Comparison of ENCODE assay signal across 1 cellular context in the genomic region with DNA sequence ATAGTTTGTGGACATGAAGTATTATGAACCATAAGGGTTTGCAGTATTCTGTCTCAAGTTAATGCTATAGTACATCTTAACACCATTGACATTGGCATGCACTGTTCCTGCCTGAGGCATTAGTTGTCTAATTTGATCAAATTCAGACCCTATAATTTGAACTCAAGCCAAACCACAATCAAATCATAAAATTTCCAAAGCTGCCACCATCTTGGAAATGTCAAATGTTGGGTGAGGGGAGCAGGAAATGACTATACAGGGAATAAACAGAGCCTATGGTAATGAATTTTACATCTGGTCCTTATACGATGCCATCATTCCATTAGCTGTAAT.
TF ChIP-seq lines count a peak whose summit lies in the region.

No MANE protein-coding gene starts in this region.

TF ChIP-seq in SK-N-SH, 30 proteins besides CTCF, POLR2A, EP300 and RAD21 (continued from another document):
- 0 out of 2 replicates have a peak, but pooled peaks have one; percentile 2 for TF ChIP-seq FOXM1 (IDR thresholded peaks at IDR 0.05; ENCODE audit: low read depth)
- TF ChIP-seq POLR2AphosphoS5 (IDR thresholded peaks at IDR 0.05; ENCODE audit: low read depth, low read length), result peak; percentile 66; the same call in 1 of the 2 replicates
- no peak for TF ChIP-seq FOXJ3 (CRISPR knock-in tag; IDR thresholded peaks at IDR 0.05)
- peak; percentile 78 for TF ChIP-seq NFIC (IDR thresholded peaks at IDR 0.05; ENCODE audit: borderline replicate concordance)
- TF ChIP-seq, protein P1, sequence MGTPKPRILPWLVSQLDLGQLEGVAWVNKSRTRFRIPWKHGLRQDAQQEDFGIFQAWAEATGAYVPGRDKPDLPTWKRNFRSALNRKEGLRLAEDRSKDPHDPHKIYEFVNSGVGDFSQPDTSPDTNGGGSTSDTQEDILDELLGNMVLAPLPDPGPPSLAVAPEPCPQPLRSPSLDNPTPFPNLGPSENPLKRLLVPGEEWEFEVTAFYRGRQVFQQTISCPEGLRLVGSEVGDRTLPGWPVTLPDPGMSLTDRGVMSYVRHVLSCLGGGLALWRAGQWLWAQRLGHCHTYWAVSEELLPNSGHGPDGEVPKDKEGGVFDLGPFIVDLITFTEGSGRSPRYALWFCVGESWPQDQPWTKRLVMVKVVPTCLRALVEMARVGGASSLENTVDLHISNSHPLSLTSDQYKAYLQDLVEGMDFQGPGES (IDR thresholded peaks at IDR 0.05; ENCODE audit: low read depth, low read length), result no peak
- no peak for TF ChIP-seq CHD2 (IDR thresholded peaks at IDR 0.05; ENCODE audit: low read length, partially characterized antibody)
- 0 out of 2 replicates have a peak, but pooled peaks have one; percentile 29 for TF ChIP-seq YY1 (IDR thresholded peaks at IDR 0.05; ENCODE audit: low read depth)
- TF ChIP-seq MXI1 (IDR thresholded peaks at IDR 0.05; ENCODE audit: low read depth, low read length), result no peak
- TF ChIP-seq GATA2 (CRISPR knock-in tag; IDR thresholded peaks at IDR 0.05), result no peak
- TF ChIP-seq TCF12 (IDR thresholded peaks at IDR 0.05), result peak; percentile 63
- no peak for TF ChIP-seq ZBTB33 (IDR thresholded peaks at IDR 0.05; ENCODE audit: borderline replicate concordance, low read depth)
- TF ChIP-seq, protein P2, sequence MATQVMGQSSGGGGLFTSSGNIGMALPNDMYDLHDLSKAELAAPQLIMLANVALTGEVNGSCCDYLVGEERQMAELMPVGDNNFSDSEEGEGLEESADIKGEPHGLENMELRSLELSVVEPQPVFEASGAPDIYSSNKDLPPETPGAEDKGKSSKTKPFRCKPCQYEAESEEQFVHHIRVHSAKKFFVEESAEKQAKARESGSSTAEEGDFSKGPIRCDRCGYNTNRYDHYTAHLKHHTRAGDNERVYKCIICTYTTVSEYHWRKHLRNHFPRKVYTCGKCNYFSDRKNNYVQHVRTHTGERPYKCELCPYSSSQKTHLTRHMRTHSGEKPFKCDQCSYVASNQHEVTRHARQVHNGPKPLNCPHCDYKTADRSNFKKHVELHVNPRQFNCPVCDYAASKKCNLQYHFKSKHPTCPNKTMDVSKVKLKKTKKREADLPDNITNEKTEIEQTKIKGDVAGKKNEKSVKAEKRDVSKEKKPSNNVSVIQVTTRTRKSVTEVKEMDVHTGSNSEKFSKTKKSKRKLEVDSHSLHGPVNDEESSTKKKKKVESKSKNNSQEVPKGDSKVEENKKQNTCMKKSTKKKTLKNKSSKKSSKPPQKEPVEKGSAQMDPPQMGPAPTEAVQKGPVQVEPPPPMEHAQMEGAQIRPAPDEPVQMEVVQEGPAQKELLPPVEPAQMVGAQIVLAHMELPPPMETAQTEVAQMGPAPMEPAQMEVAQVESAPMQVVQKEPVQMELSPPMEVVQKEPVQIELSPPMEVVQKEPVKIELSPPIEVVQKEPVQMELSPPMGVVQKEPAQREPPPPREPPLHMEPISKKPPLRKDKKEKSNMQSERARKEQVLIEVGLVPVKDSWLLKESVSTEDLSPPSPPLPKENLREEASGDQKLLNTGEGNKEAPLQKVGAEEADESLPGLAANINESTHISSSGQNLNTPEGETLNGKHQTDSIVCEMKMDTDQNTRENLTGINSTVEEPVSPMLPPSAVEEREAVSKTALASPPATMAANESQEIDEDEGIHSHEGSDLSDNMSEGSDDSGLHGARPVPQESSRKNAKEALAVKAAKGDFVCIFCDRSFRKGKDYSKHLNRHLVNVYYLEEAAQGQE (IDR thresholded peaks at IDR 0.05; ENCODE audit: low read depth, low read length), result no peak
- no peak for TF ChIP-seq EZH2phosphoT487 (IDR thresholded peaks at IDR 0.05; ENCODE audit: borderline replicate concordance, low read depth)
- no peak for TF ChIP-seq FOSL2 (IDR thresholded peaks at IDR 0.05; ENCODE audit: borderline replicate concordance, low read depth)
- TF ChIP-seq USF2 (IDR thresholded peaks at IDR 0.05; ENCODE audit: borderline replicate concordance, low read depth, low read length), result no peak
- TF ChIP-seq RCOR1 (IDR thresholded peaks at IDR 0.05; ENCODE audit: low read length), result no peak
